In genomic region chr1:59544615-59545014, GRCh38 we compare ENCODE assay signal across 24 cellular contexts.
A peak's percentile ranks its signal among the peaks of the same experiment; 100 is the strongest.
DNase-seq lines count a peak whose midpoint lies in the region; ATAC-seq, FAIRE-seq and TF ChIP-seq lines count a peak whose summit lies in the region.
"Had no signal": no experiment of that assay in that cellular context is flagged by ENCODE, and none has a peak within 500 bp of the region (broad histone marks: within the 10 kb centered on the region; RNA-seq: fewer than 3 reads in every experiment).

No MANE protein-coding gene starts in this region.

- H3K9me3 Mint-ChIP-seq in CD8-positive, alpha-beta T cell = no peaks in the 10 kb centered on the region
- no peaks in the 10 kb centered on the region for H3K9me3 Mint-ChIP-seq in Calu3 (ENCODE audit: low read depth, unreplicated experiment)
- H3K9me3 Mint-ChIP-seq in central memory CD8-positive, alpha-beta T cell = no peaks in the 10 kb centered on the region
- H3K9me3 Mint-ChIP-seq in mesothelial cell of epicardium = no peaks in the 10 kb centered on the region
- H3K9me3 Mint-ChIP-seq: HFFc6 had no signal

- peak overlapping the region; percentile 16 for H3K27ac Mint-ChIP-seq in CD8-positive, alpha-beta T cell
- H3K27ac Mint-ChIP-seq in Calu3 (ENCODE audit: unreplicated experiment) (peak overlapping the region; percentile 75), mesothelial cell of epicardium (peak overlapping the region; percentile 14)
- H3K27ac Mint-ChIP-seq in central memory CD8-positive, alpha-beta T cell (ENCODE audit: low read depth) = peak overlapping the region; percentile 33
- H3K27ac Mint-ChIP-seq: HFFc6 had no signal

- no peak for DNase-seq in CD8-positive, alpha-beta T cell
- DNase-seq in Calu3 (no peak), mesothelial cell of epicardium (ENCODE audit: low spot score in 2 of 2, unreplicated experiment in 2 of 2) (no peak), lower leg skin (ENCODE audit: low spot score in 2 of 2) (no peak), RCC 7860 (ENCODE audit: low spot score) (no peak), NCI-H1105 treated with DMSO at 0.1 percent for 48 hours (lab: John Stamatoyannopoulos, UW) (no peak)
- no peak for DNase-seq in central memory CD8-positive, alpha-beta T cell (ENCODE audit: low spot score in 2 of 2)
- DNase-seq: Caco-2, DND-41, H7, HFFc6, NCI-H1105, NCI-H1694, NCI-H2081, NCI-H2171, NCI-H524 treated with DMSO at 0.1 percent for 48 hours, NCI-H82, Peyer's patch, SJCRH30 had no signal

- H3K27me3 Mint-ChIP-seq in CD8-positive, alpha-beta T cell (ENCODE audit: low read depth) = no peaks in the 10 kb centered on the region
- H3K27me3 Mint-ChIP-seq in Calu3 (ENCODE audit: unreplicated experiment) = no peaks in the 10 kb centered on the region
- H3K27me3 Mint-ChIP-seq in central memory CD8-positive, alpha-beta T cell = no peaks in the 10 kb centered on the region
- no peaks in the 10 kb centered on the region for H3K27me3 Mint-ChIP-seq in mesothelial cell of epicardium (ENCODE audit: low read depth)
- H3K27me3 Mint-ChIP-seq: CD4-positive, CD25-positive, alpha-beta regulatory T cell had no signal

- no peak overlapping the region for H3K4me3 ChIP-seq in CD8-positive, alpha-beta T cell (ENCODE audit: low read depth, low read length)
- no peak overlapping the region for H3K4me3 ChIP-seq in lower leg skin (ENCODE audit: low read depth, poor library complexity, severe bottlenecking)
- H3K4me3 ChIP-seq: GM12878, Peyer's patch, SJCRH30 had no signal

- no peaks in the 10 kb centered on the region for H3K36me3 Mint-ChIP-seq in CD8-positive, alpha-beta T cell
- no peaks in the 10 kb centered on the region for H3K36me3 Mint-ChIP-seq in Calu3 (ENCODE audit: insufficient read depth, unreplicated experiment)
- H3K36me3 Mint-ChIP-seq in central memory CD8-positive, alpha-beta T cell (ENCODE audit: insufficient read depth) = no peaks in the 10 kb centered on the region
- H3K36me3 Mint-ChIP-seq in mesothelial cell of epicardium = no peaks in the 10 kb centered on the region
- H3K36me3 Mint-ChIP-seq: CD4-positive, CD25-positive, alpha-beta regulatory T cell had no signal

- no peak for TF ChIP-seq CTCF in CD8-positive, alpha-beta T cell (IDR thresholded peaks at IDR 0.05)
- no peak for TF ChIP-seq CTCF in Calu3 (IDR thresholded peaks at IDR 0.05; ENCODE audit: unreplicated experiment)
- no peak for TF ChIP-seq CTCF in mesothelial cell of epicardium (IDR thresholded peaks at IDR 0.05; ENCODE audit: unreplicated experiment)
- no peak for TF ChIP-seq CTCF in lower leg skin (IDR thresholded peaks at IDR 0.05)

- FAIRE-seq in RCC 7860 (lab: Jason Lieb, UNC) = no peak
- FAIRE-seq: GM12878 had no signal

- no peak for ATAC-seq in CD8-positive, alpha-beta T cell
- ATAC-seq in central memory CD8-positive, alpha-beta T cell (replicated peaks; ENCODE audit: extremely low read depth, poor library complexity, severe bottlenecking) = no peak
- ATAC-seq in GM18858 (IDR thresholded peaks at IDR 0.05; ENCODE audit: unreplicated experiment) = no peak
- ATAC-seq: GM12878 had no signal

- H3K36me3 ChIP-seq in CD8-positive, alpha-beta T cell (ENCODE audit: insufficient read depth, low read length) = no peaks in the 10 kb centered on the region
- H3K36me3 ChIP-seq: Peyer's patch, SJCRH30 had no signal

- no TSS peak for BruUV-seq in Calu3 (replicated peaks; lab: Mats Ljungman, UMichigan)

- no peak for TF ChIP-seq POLR2A in lower leg skin (IDR thresholded peaks at IDR 0.05)

- WGBS in lower leg skin, 2 donors = 94 to 96% methylated on average over 1 of the region's 1 CpG

- CTCF ChIA-PET in CD8-positive, alpha-beta T cell (lab: Charles Lee) = interaction anchor here (1.0 kb wide), 1 partner anchor 215 kb away, joined by 3 read pairs; no protein-coding TSS in a partner anchor
- CTCF ChIA-PET in Calu3 (lab: Charles Lee) = no interaction called here

- H3K27me3 ChIP-seq in CD8-positive, alpha-beta T cell (ENCODE audit: insufficient read depth, low read length) = no peaks in the 10 kb centered on the region
- H3K27me3 ChIP-seq: Peyer's patch, SJCRH30 had no signal

- H3K4me1 Mint-ChIP-seq in CD8-positive, alpha-beta T cell (ENCODE audit: low read depth) = peaks cover 7% of the 10 kb centered on the region
- H3K4me1 Mint-ChIP-seq in Calu3 (ENCODE audit: low read depth, unreplicated experiment) = peaks cover 55% of the 10 kb centered on the region
- peaks cover 15% of the 10 kb centered on the region for H3K4me1 Mint-ChIP-seq in central memory CD8-positive, alpha-beta T cell
- H3K4me1 Mint-ChIP-seq in mesothelial cell of epicardium = peaks cover 40% of the 10 kb centered on the region
- H3K4me1 Mint-ChIP-seq: CD4-positive, CD25-positive, alpha-beta regulatory T cell had no signal

- POLR2A ChIA-PET in CD8-positive, alpha-beta T cell (lab: Charles Lee) = no interaction called here

- H3K9me3 ChIP-seq in CD8-positive, alpha-beta T cell (ENCODE audit: low read length) = no peaks in the 10 kb centered on the region
- H3K9me3 ChIP-seq: Caco-2, Peyer's patch had no signal

- intact Hi-C loops in CD8-positive, alpha-beta T cell (cut with DNase I, micrococcal nuclease) = no loop called here
- intact Hi-C loops in Calu3 (cut with micrococcal nuclease; ENCODE audit: unreplicated experiment) = loop anchor here (5.0 kb wide), 1 partner anchor 133 kb away; no protein-coding TSS in a partner anchor
- intact Hi-C loops in lower leg skin (cut with DNase I; ENCODE audit: low total_unique reads) = no loop called here

- no peaks in the 10 kb centered on the region for H3K4me1 ChIP-seq in CD8-positive, alpha-beta T cell (ENCODE audit: insufficient read depth, low read length)
- H3K4me1 ChIP-seq: Caco-2, Peyer's patch had no signal

- no peak overlapping the region for H3K27ac ChIP-seq in CD8-positive, alpha-beta T cell (ENCODE audit: low read depth, low read length)
- H3K27ac ChIP-seq: HL-60, KMS-11, Peyer's patch, SJCRH30 had no signal

- H3K4me3 Mint-ChIP-seq in CD8-positive, alpha-beta T cell = no peak overlapping the region
- H3K4me3 Mint-ChIP-seq in Calu3 (ENCODE audit: low read depth, unreplicated experiment) = no peak overlapping the region
- H3K4me3 Mint-ChIP-seq in central memory CD8-positive, alpha-beta T cell = no peak overlapping the region
- H3K4me3 Mint-ChIP-seq in mesothelial cell of epicardium = no peak overlapping the region
- H3K4me3 Mint-ChIP-seq: HFFc6 had no signal

Comparison
In these comparisons a context has a peak if more than half of its experiments do, and no peak if none do; other contexts are left out.
1. H3K27ac Mint-ChIP-seq: peak in every context shown above with its lines; median percentile 75 in Calu3; 33 in central memory CD8-positive, alpha-beta T cell; 16 in CD8-positive, alpha-beta T cell; 14 in mesothelial cell of epicardium.